14 cellular contexts compared by ENCODE assay signal in genomic region chr11:44860967-44861828, GRCh38.
DNase-seq lines count a peak whose midpoint lies in the region; ATAC-seq and TF ChIP-seq lines count a peak whose summit lies in the region.
"Had no signal": no experiment of that assay in that cellular context is flagged by ENCODE, and none has a peak within 500 bp of the region (broad histone marks: within the 10 kb centered on the region; RNA-seq: fewer than 3 reads in every experiment).

No MANE protein-coding gene starts in this region.

- H3K27me3 ChIP-seq in right atrium auricular region = no peaks in the 10 kb centered on the region
- H3K27me3 ChIP-seq in muscle layer of duodenum (ENCODE audit: low read depth, low read length) = no peaks in the 10 kb centered on the region
- H3K27me3 ChIP-seq in aorta (ENCODE audit: control insufficient read depth in 1 of 2, insufficient read depth in 2 of 2, low read length in 1 of 2) = no peaks in the 10 kb centered on the region

- ATAC-seq in Right ventricle myocardium inferior (no peak), aorta (ENCODE audit: low FRiP score) (no peak), HG02885 (IDR thresholded peaks at IDR 0.05; ENCODE audit: poor library complexity, unreplicated experiment) (no peak), GM18868 (IDR thresholded peaks at IDR 0.05; ENCODE audit: unreplicated experiment) (no peak)

- no peak for DNase-seq in right atrium auricular region (ENCODE audit: low spot score)
- no peak for DNase-seq in Right ventricle myocardium inferior (ENCODE audit: missing footprints)
- peak; percentile 59 for DNase-seq in cerebellar cortex (ENCODE audit: low spot score)
- no peak for DNase-seq in aorta
- DNase-seq in C1 segment of cervical spinal cord (lab: John Stamatoyannopoulos, UW) = no peak
- DNase-seq: activated effector memory CD4-positive, alpha-beta T cell treated with anti-CD3 and anti-CD28 coated beads, Interleukin-2, amount 50 U/mL, for 16 hours; glutamatergic neuron; NCI-H1092; NCI-H526 treated with DMSO at 0.1 percent for 48 hours had no signal

- intact Hi-C loops in Right ventricle myocardium inferior (cut with DNase I) = loop anchor here (5.0 kb wide), 1 partner anchor 49 kb away; no protein-coding TSS in a partner anchor
- intact Hi-C loops in aorta (cut with DNase I) = loop anchor here (5.0 to 10.0 kb wide), 2 partner anchors 99 to 106 kb away; no protein-coding TSS in a partner anchor

- H3K9me3 ChIP-seq in right atrium auricular region (no peaks in the 10 kb centered on the region), muscle layer of duodenum (ENCODE audit: control insufficient read depth in 1 of 2, low read length in 2 of 2) (no peaks in the 10 kb centered on the region), aorta (ENCODE audit: control insufficient read depth, low read length) (no peaks in the 10 kb centered on the region)
- H3K9me3 ChIP-seq: HAP-1, mucosa of descending colon had no signal

- H3K36me3 ChIP-seq in right atrium auricular region (peaks cover 10% of the 10 kb centered on the region), muscle layer of duodenum (ENCODE audit: control insufficient read depth in 1 of 2, insufficient read depth in 2 of 2, low read length in 2 of 2) (no peaks in the 10 kb centered on the region), aorta (ENCODE audit: control insufficient read depth in 1 of 2, insufficient read depth in 2 of 2, low read length in 1 of 2) (no peaks in the 10 kb centered on the region)
- H3K36me3 ChIP-seq: HAP-1 had no signal

- no peak overlapping the region for H3K4me3 ChIP-seq in right atrium auricular region
- no peak overlapping the region for H3K4me3 ChIP-seq in muscle layer of duodenum (ENCODE audit: low read depth in 1 of 2, low read length in 2 of 2)
- H3K4me3 ChIP-seq in aorta (ENCODE audit: low read length in 2 of 2) = no peak overlapping the region
- H3K4me3 ChIP-seq: HAP-1, mucosa of descending colon had no signal

- 94 to 95% methylated on average over 20 to 21 of the region's 21 CpGs for WGBS in aorta, 2 donors

- peak overlapping the region; percentile 88 to 98 for H3K27ac ChIP-seq in right atrium auricular region
- peak overlapping the region; percentile 95 for H3K27ac ChIP-seq in muscle layer of duodenum (ENCODE audit: low read length)
- H3K27ac ChIP-seq in aorta (ENCODE audit: low read depth in 1 of 2, low read length in 2 of 2) = peak overlapping the region; percentile 57 to 89

- TF ChIP-seq CTCF in right atrium auricular region (IDR thresholded peaks at IDR 0.05) = no peak

- H3K4me1 ChIP-seq in right atrium auricular region (peaks cover 0 to 74% of the 10 kb centered on the region in 2 donors), muscle layer of duodenum (ENCODE audit: control insufficient read depth in 1 of 2, insufficient read depth in 2 of 2, low read length in 2 of 2) (peaks cover 3 to 37% of the 10 kb centered on the region in 2 donors), aorta (ENCODE audit: control insufficient read depth in 1 of 2, insufficient read depth in 2 of 2, low read length in 2 of 2) (peaks cover 0 to under 1% of the 10 kb centered on the region in 2 donors)
